In the genomic region with DNA sequence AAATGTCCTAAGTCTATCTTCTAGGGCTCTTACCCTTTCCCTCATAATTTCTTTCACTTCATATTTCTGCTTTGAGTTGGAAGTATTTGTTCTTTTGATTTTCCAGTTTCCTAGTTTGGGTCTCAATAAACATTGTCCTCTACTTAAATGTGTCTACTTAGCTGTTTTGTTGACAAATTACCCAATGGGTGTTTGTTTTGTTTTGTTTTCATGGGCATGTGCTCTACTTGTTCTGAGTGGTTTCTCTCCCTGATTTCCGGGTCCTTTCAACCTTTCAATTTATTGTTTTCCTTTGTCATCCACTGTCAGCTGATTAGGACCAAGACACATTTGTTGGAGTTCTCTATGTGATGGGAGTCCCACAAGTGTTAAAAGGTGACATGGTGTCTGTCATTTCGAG, we compare ENCODE assay signal across 20 cellular contexts.
A peak's percentile ranks its signal among the peaks of the same experiment; 100 is the strongest.
DNase-seq lines count a peak whose midpoint lies in the region.
"Had no signal": no experiment of that assay in that cellular context is flagged by ENCODE, and none has a peak within 500 bp of the region (broad histone marks: within the 10 kb centered on the region; RNA-seq: fewer than 3 reads in every experiment).

No MANE protein-coding gene starts in this region.

- no peak overlapping the region for H3K4me2 ChIP-seq in mesendoderm (ENCODE audit: low read length)
- H3K4me2 ChIP-seq: BLaER1 treated with 17β-estradiol and CSF1 and Interleukin-3, amounts not matched to agents 10 nM and 100 nM had no signal

- no peak overlapping the region for H3K56ac ChIP-seq in mesendoderm (ENCODE audit: low read length)

- no peak overlapping the region for H3K23ac ChIP-seq in mesendoderm (ENCODE audit: low read length)

- no peak overlapping the region for H2BK5ac ChIP-seq in mesendoderm (ENCODE audit: low read length)

- WGBS in mesendoderm (ENCODE audit: extremely low coverage, insufficient coverage, low lambda C conversion rate): no CpG with 5 or more reads among the region's 2 CpGs

- DNase-seq in NCI-H2029 (lab: John Stamatoyannopoulos, UW): peak; percentile 2
- DNase-seq in NCI-H2029 treated with DMSO at 0.1 percent for 48 hours (lab: John Stamatoyannopoulos, UW): no peak
- DNase-seq in NCI-H510A treated with DMSO at 0.1 percent for 48 hours (lab: John Stamatoyannopoulos, UW): peak; percentile 11
- no peak for DNase-seq in NCI-H510A (lab: John Stamatoyannopoulos, UW)
- DNase-seq in DMS153 treated with DMSO at 0.1 percent for 48 hours (lab: John Stamatoyannopoulos, UW; ENCODE audit: unreplicated experiment): peak; percentile 1
- no peak for DNase-seq in mesendoderm
- no peak for DNase-seq in anterior cingulate cortex (lab: John Stamatoyannopoulos, UW)
- no peak for DNase-seq in KG1 (lab: John Stamatoyannopoulos, UW)
- DNase-seq: ACHN; AML-193; BE2C; CD4-positive, alpha-beta T cell; CD8-positive, alpha-beta memory T cell; DMS 273 treated with DMSO at 0.1 percent for 48 hours; DMS79 treated with DMSO at 0.1 percent for 48 hours; GF-D8; GOT3; HCEC 1CT had no signal

- H3K27me3 ChIP-seq in mesendoderm (ENCODE audit: insufficient read depth, low read length, poor library complexity): no peaks in the 10 kb centered on the region
- H3K27me3 ChIP-seq: BE2C had no signal

- no peak overlapping the region for H3K4ac ChIP-seq in mesendoderm (ENCODE audit: low read depth, low read length)

- no peak overlapping the region for H3K4me3 ChIP-seq in mesendoderm (ENCODE audit: low read length)
- H3K4me3 ChIP-seq: BLaER1 treated with 17β-estradiol and CSF1 and Interleukin-3, amounts not matched to agents 10 nM and 100 nM had no signal

- no peaks in the 10 kb centered on the region for H3K36me3 ChIP-seq in mesendoderm (ENCODE audit: control insufficient read depth, insufficient read depth, low read length)
- H3K36me3 ChIP-seq: BE2C; BLaER1 treated with 17β-estradiol and CSF1 and Interleukin-3, amounts not matched to agents 10 nM and 100 nM had no signal

- no peak overlapping the region for H3K27ac ChIP-seq in mesendoderm (ENCODE audit: low read depth, low read length)
- H3K27ac ChIP-seq: 22Rv1; BLaER1 treated with 17β-estradiol and CSF1 and Interleukin-3, amounts not matched to agents 10 nM and 100 nM had no signal

- no peak overlapping the region for H2AK5ac ChIP-seq in mesendoderm (ENCODE audit: low read length)

- no peak overlapping the region for H4K8ac ChIP-seq in mesendoderm (ENCODE audit: low read depth, low read length)

- no peaks in the 10 kb centered on the region for H3K79me2 ChIP-seq in mesendoderm (ENCODE audit: control insufficient read depth, insufficient read depth, low read length)

- no peaks in the 10 kb centered on the region for H3K79me1 ChIP-seq in mesendoderm (ENCODE audit: low read length)

- no peak overlapping the region for H4K5ac ChIP-seq in mesendoderm (ENCODE audit: low read length)

- H2BK120ac ChIP-seq in mesendoderm (ENCODE audit: low read depth, low read length): no peak overlapping the region

- H2BK15ac ChIP-seq in mesendoderm (replicated peaks; ENCODE audit: low read depth): no peak overlapping the region

- H3K18ac ChIP-seq in mesendoderm (ENCODE audit: low read length): peak overlapping the region; percentile 39

- H3K4me1 ChIP-seq in mesendoderm (ENCODE audit: control insufficient read depth, low read depth, low read length): no peaks in the 10 kb centered on the region
- H3K4me1 ChIP-seq: BE2C; BLaER1 treated with 17β-estradiol and CSF1 and Interleukin-3, amounts not matched to agents 10 nM and 100 nM had no signal

- H3K9ac ChIP-seq in mesendoderm (ENCODE audit: low read length): no peak overlapping the region
- H3K9ac ChIP-seq: BLaER1 treated with 17β-estradiol and CSF1 and Interleukin-3, amounts not matched to agents 10 nM and 100 nM had no signal

Comparison
In these comparisons a context has a peak if more than half of its experiments do, and no peak if none do; other contexts are left out.
1. DNase-seq: peak in NCI-H2029 (single experiment), NCI-H510A treated with DMSO at 0.1 percent for 48 hours (single experiment) and DMS153 treated with DMSO at 0.1 percent for 48 hours (single experiment); none in NCI-H2029 treated with DMSO at 0.1 percent for 48 hours (single experiment), NCI-H510A (single experiment), mesendoderm (single experiment), anterior cingulate cortex (0 of 58) and KG1 (single experiment).